Comparison of ENCODE assay signal across 33 cellular contexts in the genomic region with DNA sequence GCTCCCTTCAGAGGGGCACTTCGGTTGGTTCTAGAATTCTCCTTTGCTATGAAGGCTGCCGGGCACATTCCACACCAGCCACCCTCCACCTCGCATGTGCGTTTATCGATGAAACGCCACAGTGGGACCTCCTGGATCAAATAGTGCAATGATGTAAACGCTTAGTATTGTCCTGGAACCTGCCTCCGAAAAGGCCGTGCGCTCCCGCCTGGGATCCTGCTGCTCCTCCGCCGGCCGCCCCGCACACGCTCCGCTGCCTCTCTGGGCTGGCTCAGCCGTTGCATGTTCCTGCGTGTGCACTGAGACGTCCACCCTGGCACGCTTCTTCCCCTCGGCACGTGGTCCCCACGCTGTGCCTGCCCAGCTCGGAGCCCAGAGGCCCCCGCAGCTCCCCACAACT. TPM values are rescaled to one million over a fixed set of nuclear protein-coding genes. Genes with fewer than 3 reads are reported as not detected.
"Had no signal": no experiment of that assay in that cellular context is flagged by ENCODE, and none has a peak within 500 bp of the region (broad histone marks: within the 10 kb centered on the region; RNA-seq: fewer than 3 reads in every experiment).

No MANE protein-coding gene starts in this region.

- H3K27ac Mint-ChIP-seq: activated CD4-positive, alpha-beta T cell treated with anti-CD3 and anti-CD28 coated beads, Interleukin-2, amount 10 ng/mL, durations not matched to agents 7 days and 5 days; activated T-helper 17 cell treated with anti-CD3 and anti-CD28 coated beads, Interleukin-2, amount 50 U/mL, for 72 hours; nephron; progenitor cell of endocrine pancreas; T-helper 1 cell treated with Interleukin-12 subunit alpha and Interleukin-12 subunit beta and Interleukin-4 antibody, amounts not matched to agents 30 μg/mL and 1 μg/mL, for 36 hours had no signal

- H3K4me3 Mint-ChIP-seq: activated CD4-positive, alpha-beta T cell treated with anti-CD3 and anti-CD28 coated beads, Interleukin-2, amount 10 ng/mL, durations not matched to agents 7 days and 5 days; activated CD8-positive, alpha-beta T cell treated with anti-CD3 and anti-CD28 coated beads for 36 hours; activated T-cell treated with anti-CD3 and anti-CD28 coated beads, Interleukin-2, amount 50 U/mL, for 4 hours; activated T-helper 17 cell treated with anti-CD3 and anti-CD28 coated beads, Interleukin-2, amount 50 U/mL, for 72 hours; nephron; T-helper 1 cell treated with Interleukin-12 subunit alpha and Interleukin-12 subunit beta and Interleukin-4 antibody, amounts not matched to agents 30 μg/mL and 1 μg/mL, for 36 hours had no signal

- H3K27me3 Mint-ChIP-seq: activated CD4-positive, alpha-beta T cell treated with anti-CD3 and anti-CD28 coated beads, Interleukin-2, amount 10 ng/mL, durations not matched to agents 7 days and 5 days; activated CD8-positive, alpha-beta T cell treated with anti-CD3 and anti-CD28 coated beads for 36 hours; activated T-helper 17 cell treated with anti-CD3 and anti-CD28 coated beads, Interleukin-2, amount 50 U/mL, for 72 hours had no signal

- DNase-seq: activated CD4-positive, alpha-beta T cell treated with anti-CD3 and anti-CD28 coated beads, Interleukin-2, amount 10 ng/mL, durations not matched to agents 7 days and 5 days; activated CD4-positive, CD25-positive, alpha-beta regulatory T cell treated with anti-CD3 and anti-CD28 coated beads, Interleukin-2, amount 50 U/mL, for 72 hours; activated CD8-positive, alpha-beta T cell treated with anti-CD3 and anti-CD28 coated beads for 36 hours; activated gamma-delta T cell treated with Interleukin-2 at 50 U/mL for 16 hours; activated naive CD4-positive, alpha-beta T cell treated with anti-CD3 and anti-CD28 coated beads, Interleukin-2, amount 50 U/mL, for 16 hours; activated T-cell treated with anti-CD3 and anti-CD28 coated beads, Interleukin-2, amount 50 U/mL, for 4 hours; amniotic stem cell; brain microvascular endothelial cell; caudate nucleus; head of caudate nucleus; left lung; mucosa of descending colon; ovary; stimulated activated CD4-positive, alpha-beta T cell treated with anti-CD3 and anti-CD28 coated beads, Interleukin-1b, Interleukin-23, amount 100 ng/mL, for 48 hours; stimulated activated CD4-positive, alpha-beta T cell treated with anti-CD3 and anti-CD28 coated beads, Interleukin-4, amount 100 ng/mL, for 4 hours; stimulated activated naive CD4-positive, alpha-beta T cell; SW 1271; T1000; WERI-Rb-1 had no signal

- H3K27ac ChIP-seq: brain microvascular endothelial cell, neutrophil, ovary, WERI-Rb-1 had no signal

- ATAC-seq: activated CD8-positive, alpha-beta T cell treated with anti-CD3 and anti-CD28 coated beads for 36 hours; activated T-cell treated with anti-CD3 and anti-CD28 coated beads, Interleukin-2, amount 50 U/mL, for 4 hours; activated T-helper 17 cell treated with anti-CD3 and anti-CD28 coated beads, Interleukin-2, amount 50 U/mL, for 72 hours; left lung; mucosa of descending colon had no signal

- H3K4me2 ChIP-seq: smooth muscle cell had no signal

- H3K9me3 ChIP-seq: left lung, mucosa of descending colon, neutrophil, ovary, tibial nerve had no signal

- H3K27me3 ChIP-seq: brain microvascular endothelial cell, left lung, neutrophil, ovary, tibial nerve had no signal

- H3K36me3 ChIP-seq: brain microvascular endothelial cell, left lung, neutrophil, ovary, tibial nerve, WERI-Rb-1 had no signal

- H3K4me3 ChIP-seq: left lung, lung, mucosa of descending colon, ovary, smooth muscle cell, tibial nerve had no signal

- H3K9me3 Mint-ChIP-seq: activated CD4-positive, alpha-beta T cell treated with anti-CD3 and anti-CD28 coated beads, Interleukin-2, amount 10 ng/mL, durations not matched to agents 7 days and 5 days; activated CD8-positive, alpha-beta T cell treated with anti-CD3 and anti-CD28 coated beads for 36 hours; activated T-cell treated with anti-CD3 and anti-CD28 coated beads, Interleukin-2, amount 50 U/mL, for 4 hours; activated T-helper 17 cell treated with anti-CD3 and anti-CD28 coated beads, Interleukin-2, amount 50 U/mL, for 72 hours; nephron; T-helper 1 cell treated with Interleukin-12 subunit alpha and Interleukin-12 subunit beta and Interleukin-4 antibody, amounts not matched to agents 30 μg/mL and 1 μg/mL, for 36 hours had no signal

RNA-seq across cellular contexts. Expression of gene TNFRSF14, which starts 4.0 kb away (rescaled TPM):
- total RNA-seq: smooth muscle cell had no signal
- polyA plus RNA-seq: smooth muscle cell had no signal

RNA-seq across cellular contexts. Expression of gene HES5, which starts 22.1 kb away (rescaled TPM):
- total RNA-seq: activated CD4-positive, alpha-beta T cell treated with anti-CD3 and anti-CD28 coated beads, Interleukin-2, amount 10 ng/mL, durations not matched to agents 7 days and 5 days; activated CD8-positive, alpha-beta T cell treated with anti-CD3 and anti-CD28 coated beads for 36 hours; activated T-cell treated with anti-CD3 and anti-CD28 coated beads, Interleukin-2, amount 50 U/mL, for 4 hours; activated T-helper 17 cell treated with anti-CD3 and anti-CD28 coated beads, Interleukin-2, amount 50 U/mL, for 72 hours; astrocyte; chondrocyte; endothelial cell of umbilical vein; fibroblast of lung; myocyte; renal cortical epithelial cell had no signal
- polyA plus RNA-seq: fibroblast of lung had no signal
